9 cellular contexts compared by ENCODE assay signal in genomic region chr1:29123871-29124365, GRCh38. TPM values are rescaled to one million over a fixed set of nuclear protein-coding genes. Genes with fewer than 3 reads are reported as not detected.
A peak's percentile ranks its signal among the peaks of the same experiment; 100 is the strongest.
DNase-seq lines count a peak whose midpoint lies in the region; ATAC-seq and TF ChIP-seq lines count a peak whose summit lies in the region.
"Had no signal": no experiment of that assay in that cellular context is flagged by ENCODE, and none has a peak within 500 bp of the region (broad histone marks: within the 10 kb centered on the region; RNA-seq: fewer than 3 reads in every experiment).

Gene TMEM200B, minus strand, starts transcription at chr1:29123903. Its CDS starts 2,075 bp downstream, at chr1:29121828.

- no peaks in the 10 kb centered on the region for H3K4me1 Mint-ChIP-seq in activated CD4-positive, alpha-beta memory T cell treated with anti-CD3 and anti-CD28 coated beads for 36 hours (ENCODE audit: low read depth)

- CTCF ChIA-PET in activated CD4-positive, alpha-beta memory T cell treated with anti-CD3 and anti-CD28 coated beads for 36 hours (lab: Charles Lee), result interaction anchor here (1.2 to 4.5 kb wide), 5 partner anchors 11 to 242 kb away, joined by 3 to 28 read pairs (median 4); partner anchors contain the start of gene SRSF4

- peak within 1 kb of the TSS; percentile 96 to 99 (median 99) for H3K27ac ChIP-seq in sigmoid colon

- H3K27me3 ChIP-seq in sigmoid colon, result no peaks in the 10 kb centered on the region

- WGBS in sigmoid colon, 2 donors, result 1% methylated on average over 50 of the region's 50 CpGs

- no peaks in the 10 kb centered on the region for H3K36me3 Mint-ChIP-seq in activated CD4-positive, alpha-beta memory T cell treated with anti-CD3 and anti-CD28 coated beads for 36 hours

- peaks cover 18% of the 10 kb centered on the region for H3K27me3 Mint-ChIP-seq in activated CD4-positive, alpha-beta memory T cell treated with anti-CD3 and anti-CD28 coated beads for 36 hours

- TF ChIP-seq EP300 in sigmoid colon (IDR thresholded peaks at IDR 0.05), result no peak

- no peak within 1 kb of the TSS for H3K27ac Mint-ChIP-seq in activated CD4-positive, alpha-beta memory T cell treated with anti-CD3 and anti-CD28 coated beads for 36 hours

- no peak for TF ChIP-seq POLR2A in sigmoid colon (IDR thresholded peaks at IDR 0.05)

- peaks cover 0 to 53% (median 51%) of the 10 kb centered on the region in 4 donors for H3K4me1 ChIP-seq in sigmoid colon

- H3K9me3 Mint-ChIP-seq in activated CD4-positive, alpha-beta memory T cell treated with anti-CD3 and anti-CD28 coated beads for 36 hours, result no peaks in the 10 kb centered on the region

- intact Hi-C loops in activated CD4-positive, alpha-beta memory T cell treated with anti-CD3 and anti-CD28 coated beads for 36 hours (cut with micrococcal nuclease), result loop anchor here (5.0 kb wide), 2 partner anchors 58 to 78 kb away; partner anchors contain the start of gene SRSF4
- intact Hi-C loops in left cardiac atrium (cut with DNase I), result loop anchor here in 1 of 2 donors (5.0 kb wide), 1 partner anchor 58 kb away; the partner anchor contains the start of gene SRSF4
- intact Hi-C loops in sigmoid colon (cut with DNase I), result loop anchor here (1.0 to 10.0 kb wide), 7 partner anchors 42 to 1581 kb away; partner anchors contain the start of genes EPB41 and SRSF4

- H3K4me3 Mint-ChIP-seq in activated CD4-positive, alpha-beta memory T cell treated with anti-CD3 and anti-CD28 coated beads for 36 hours, result peak within 1 kb of the TSS; percentile 70

- TF ChIP-seq CTCF in GM12875 (IDR thresholded peaks at IDR 0.05; ENCODE audit: borderline replicate concordance, insufficient read depth, low read depth, low read length) (no peak), sigmoid colon (IDR thresholded peaks at IDR 0.05) (no peak)

- H3K36me3 ChIP-seq in sigmoid colon, result no peaks in the 10 kb centered on the region

- POLR2A ChIA-PET in activated CD4-positive, alpha-beta memory T cell treated with anti-CD3 and anti-CD28 coated beads for 36 hours (lab: Charles Lee), result interaction anchor here (1.0 to 1.8 kb wide), 3 partner anchors 33 to 900 kb away, joined by 3 to 7 read pairs (median 4); partner anchors contain the start of gene SRSF4

- peak; percentile 16 for DNase-seq in activated CD4-positive, alpha-beta memory T cell treated with anti-CD3 and anti-CD28 coated beads for 36 hours
- DNase-seq in left cardiac atrium (peak; percentile 40), sigmoid colon (no peak), NCI-H82 (lab: John Stamatoyannopoulos, UW) (no peak), NCI-H2081 treated with DMSO at 0.1 percent for 48 hours (lab: John Stamatoyannopoulos, UW) (no peak)

- peak; percentile 38 to 47 for ATAC-seq in left cardiac atrium
- no peak for ATAC-seq in GM18502 (IDR thresholded peaks at IDR 0.05; ENCODE audit: poor library complexity, unreplicated experiment)
- ATAC-seq in GM19463 (IDR thresholded peaks at IDR 0.05; ENCODE audit: unreplicated experiment), result no peak

- H3K9me3 ChIP-seq in sigmoid colon, result no peaks in the 10 kb centered on the region

- H3K4me3 ChIP-seq in GM12875 (ENCODE audit: low read depth, low read length) (peak within 1 kb of the TSS; percentile 39), sigmoid colon (peak within 1 kb of the TSS; percentile 48 to 75 (median 72))

RNA-seq across cellular contexts. Expression of gene TMEM200B, which starts in this region (rescaled TPM):
- 1 to 10 TPM; 1.5 to 2.1 TPM for total RNA-seq in activated CD4-positive, alpha-beta memory T cell treated with anti-CD3 and anti-CD28 coated beads for 36 hours
- total RNA-seq in left cardiac atrium (1 to 10 TPM; 4.0 to 4.7 TPM), sigmoid colon (10 to 100 TPM; 24.6 to 32.6 (median 31.3) TPM)
- polyA plus RNA-seq in sigmoid colon, result 1 to 10 TPM in 2 of 3 donors, under 1 TPM in 1; 0.23 to 5.5 (median 1.8) TPM
- total RNA-seq: T-helper 2 cell treated with Interferon-gamma antibody and Interleukin-4, amounts not matched to agents 100 ng/mL and 5 ng/mL, for 36 hours had no signal

Comparison
In these comparisons a context has a peak if more than half of its experiments do, and no peak if none do; other contexts are left out.
1. RNA of gene TMEM200B (total RNA-seq): 24.6 to 32.6 TPM in sigmoid colon; 4.0 to 4.7 TPM in left cardiac atrium and 1.5 to 2.1 TPM in activated CD4-positive, alpha-beta memory T cell treated with anti-CD3 and anti-CD28 coated beads for 36 hours; every median in the first group is over 4 times any median in the second.
2. DNase-seq: peak in activated CD4-positive, alpha-beta memory T cell treated with anti-CD3 and anti-CD28 coated beads for 36 hours (single experiment) and left cardiac atrium (single experiment); none in sigmoid colon (single experiment), NCI-H82 (single experiment) and NCI-H2081 treated with DMSO at 0.1 percent for 48 hours (single experiment).
3. ATAC-seq: peak in left cardiac atrium (2 of 2); none in GM18502 (single experiment) and GM19463 (single experiment).